Comparison of ENCODE assay signal across 24 cellular contexts in the genomic region with DNA sequence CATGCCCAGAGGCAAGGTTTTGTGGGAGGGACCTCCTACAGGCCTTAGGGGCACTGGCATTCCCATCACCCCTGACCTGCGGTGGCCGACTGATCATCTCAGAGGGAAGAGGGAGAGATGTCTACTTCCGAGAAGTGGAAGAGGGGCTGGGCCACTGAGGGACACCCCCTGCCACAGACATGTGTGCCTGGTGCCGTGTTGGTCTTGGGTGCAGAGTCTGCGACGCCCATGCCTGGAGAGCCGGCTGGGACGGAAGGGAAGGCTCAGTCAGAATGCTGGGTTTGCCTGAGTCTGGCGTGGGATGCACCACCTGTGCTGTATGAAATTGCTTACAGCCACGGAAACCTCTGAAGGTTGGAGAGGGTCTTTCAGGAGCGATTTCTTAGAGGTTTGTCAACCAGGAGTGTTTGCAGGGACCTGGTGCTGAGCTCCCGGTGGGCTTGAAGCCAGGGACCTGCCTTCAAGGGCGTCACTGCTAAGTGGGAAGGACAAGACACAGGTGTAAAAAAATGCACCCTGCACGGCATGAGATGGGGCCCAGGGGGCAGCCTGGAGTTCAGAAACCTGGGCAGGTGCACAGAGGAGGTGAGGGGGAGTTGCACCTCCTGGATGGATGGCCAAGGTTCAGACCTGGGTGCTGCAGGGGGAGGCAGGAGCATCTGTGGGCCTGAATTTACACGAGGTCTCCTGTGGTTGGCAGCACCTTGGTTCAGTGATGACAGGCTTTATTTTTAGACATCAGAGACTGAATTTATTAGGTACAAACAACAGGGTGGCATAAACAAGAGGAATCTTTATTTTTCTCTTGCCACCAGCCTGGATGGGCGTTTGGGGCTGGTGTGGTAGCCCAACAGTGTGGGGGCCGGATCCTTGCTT.
"Had no signal": no experiment of that assay in that cellular context is flagged by ENCODE, and none has a peak within 500 bp of the region (broad histone marks: within the 10 kb centered on the region; RNA-seq: fewer than 3 reads in every experiment).

No MANE protein-coding gene starts in this region.

- H3K27me3 Mint-ChIP-seq: activated B cell treated with CpG ODN at 0.5 μM for 24 hours; activated CD8-positive, alpha-beta T cell treated with anti-CD3 and anti-CD28 coated beads for 36 hours; dendritic cell treated with granulocyte-macrophage colony-stimulating factor and Interleukin-4, amounts not matched to agents 40 ng/mL and 50 ng/mL, for 4 days had no signal

- H3K4me1 Mint-ChIP-seq: activated B cell treated with CpG ODN at 0.5 μM for 24 hours; central memory CD8-positive, alpha-beta T cell; endodermal cell had no signal

- H3K27ac Mint-ChIP-seq: activated B cell treated with CpG ODN at 0.5 μM for 24 hours; activated CD8-positive, alpha-beta T cell treated with anti-CD3 and anti-CD28 coated beads for 36 hours; activated naive CD4-positive, alpha-beta T cell treated with anti-CD3 and anti-CD28 coated beads for 36 hours; dendritic cell treated with granulocyte-macrophage colony-stimulating factor and Interleukin-4, amounts not matched to agents 40 ng/mL and 50 ng/mL, for 4 days; endodermal cell; T-helper 1 cell treated with Interleukin-12 subunit alpha and Interleukin-12 subunit beta and Interleukin-4 antibody, amounts not matched to agents 30 μg/mL and 1 μg/mL, for 36 hours had no signal

- H3K36me3 ChIP-seq: breast epithelium, left lung, pancreas, prostate gland had no signal

- H3K27ac ChIP-seq: breast epithelium, left lung, pancreas, prostate gland, suprapubic skin, tibial nerve had no signal

- H3K4me1 ChIP-seq: breast epithelium, left lung, pancreas, prostate gland, suprapubic skin, tibial nerve had no signal

- H3K4me3 ChIP-seq: breast epithelium, left lung, pancreas, prostate gland, suprapubic skin, tibial nerve had no signal

- H3K9me3 ChIP-seq: breast epithelium, left lung, pancreas, prostate gland, suprapubic skin, tibial nerve had no signal

- H3K27me3 ChIP-seq: breast epithelium, left lung, pancreas, suprapubic skin, tibial nerve had no signal

- H3K9me3 Mint-ChIP-seq: central memory CD8-positive, alpha-beta T cell; T-helper 1 cell treated with Interleukin-12 subunit alpha and Interleukin-12 subunit beta and Interleukin-4 antibody, amounts not matched to agents 30 μg/mL and 1 μg/mL, for 36 hours had no signal

- ATAC-seq: activated CD8-positive, alpha-beta T cell treated with anti-CD3 and anti-CD28 coated beads for 36 hours; left lung had no signal

- H3K4me3 Mint-ChIP-seq: activated B cell treated with CpG ODN at 0.5 μM for 24 hours; activated CD8-positive, alpha-beta T cell treated with anti-CD3 and anti-CD28 coated beads for 36 hours; activated naive CD4-positive, alpha-beta T cell treated with anti-CD3 and anti-CD28 coated beads for 36 hours; central memory CD8-positive, alpha-beta T cell; dendritic cell treated with granulocyte-macrophage colony-stimulating factor and Interleukin-4, amounts not matched to agents 40 ng/mL and 50 ng/mL, for 4 days; endodermal cell; T-helper 1 cell treated with Interleukin-12 subunit alpha and Interleukin-12 subunit beta and Interleukin-4 antibody, amounts not matched to agents 30 μg/mL and 1 μg/mL, for 36 hours had no signal

- DNase-seq: activated B cell treated with CpG ODN at 0.5 μM for 24 hours; activated CD4-positive, alpha-beta T cell treated with anti-CD3 and anti-CD28 coated beads, Interleukin-2, amount 50 U/mL, for 1 hour; activated effector memory CD4-positive, alpha-beta T cell treated with Interleukin-2 at 50 U/mL for 16 hours; activated naive CD4-positive, alpha-beta T cell treated with anti-CD3 and anti-CD28 coated beads for 36 hours; activated T-cell treated with anti-CD3 and anti-CD28 coated beads for 4 hours; amniotic stem cell; foreskin fibroblast; kidney glomerular epithelial cell; left lung; pancreas; stimulated activated CD4-positive, alpha-beta T cell treated with anti-CD3 and anti-CD28 coated beads, Interleukin-15, amount 100 ng/mL, for 24 hours; stimulated activated CD4-positive, alpha-beta T cell treated with anti-CD3 and anti-CD28 coated beads, Interleukin-2, amount 100 ng/mL, for 24 hours; stimulated activated naive CD4-positive, alpha-beta T cell; SW 1271; T-helper 9 cell had no signal
